ENCODE assay signal across 10 cellular contexts in genomic region chr6:16286151-16286522, GRCh38. TPM values are rescaled to one million over a fixed set of nuclear protein-coding genes. Genes with fewer than 3 reads are reported as not detected.
A peak's percentile ranks its signal among the peaks of the same experiment; 100 is the strongest.
DNase-seq lines count a peak whose midpoint lies in the region; ATAC-seq and TF ChIP-seq lines count a peak whose summit lies in the region.
"Had no signal": no experiment of that assay in that cellular context is flagged by ENCODE, and none has a peak within 500 bp of the region (broad histone marks: within the 10 kb centered on the region; RNA-seq: fewer than 3 reads in every experiment).

No MANE protein-coding gene starts in this region.

- no peak overlapping the region for H3K4me2 ChIP-seq in HCT116 (ENCODE audit: low read length)

- no peaks in the 10 kb centered on the region for H3K4me1 ChIP-seq in HCT116 (ENCODE audit: control insufficient read depth in 1 of 2, insufficient read depth in 2 of 2, low read length in 2 of 2)
- no peaks in the 10 kb centered on the region for H3K4me1 ChIP-seq in heart left ventricle
- H3K4me1 ChIP-seq in sigmoid colon: no peaks in the 10 kb centered on the region

- TF ChIP-seq CTCF in HCT116 (IDR thresholded peaks at IDR 0.05 in 2 of 3, conservative IDR thresholded peaks at IDR 0.05 in 1 of 3; ENCODE audit: borderline replicate concordance in 1 of 3, insufficient read depth in 1 of 3, low read depth in 2 of 3, low read length in 2 of 3): peak; percentile 68 to 97 (median 91)
- TF ChIP-seq CTCF in heart left ventricle (IDR thresholded peaks at IDR 0.05): peak; percentile 44 to 76 (median 64)
- peak in 3 of 4 experiments; percentile 18 to 58 (median 54) for TF ChIP-seq CTCF in sigmoid colon (IDR thresholded peaks at IDR 0.05)

- intact Hi-C loops in HCT116 (cut with micrococcal nuclease) (loop anchor here (1.0 to 2.0 kb wide), 2 partner anchors 45 to 801 kb away; no protein-coding TSS in a partner anchor), heart left ventricle (cut with DNase I) (loop anchor here in 1 of 10 donors (5.0 kb wide), 1 partner anchor 41 kb away; no protein-coding TSS in a partner anchor), sigmoid colon (cut with DNase I) (no loop called here)

- RAD21 ChIA-PET in HCT116 (lab: Charles Lee; ENCODE audit: low non-redundant PET in 1 of 2, low total read pairs in 2 of 2, uncharacterized antibody in 2 of 2, unreplicated experiment in 2 of 2): no interaction called here

- no peak overlapping the region for H3K27ac ChIP-seq in HCT116 (ENCODE audit: low read depth, low read length)
- H3K27ac ChIP-seq in heart left ventricle: no peak overlapping the region
- H3K27ac ChIP-seq in sigmoid colon: no peak overlapping the region
- H3K27ac ChIP-seq: SJSA1 had no signal

- no peak overlapping the region for H2AFZ ChIP-seq in HCT116 (ENCODE audit: low read depth, low read length, poor library complexity, severe bottlenecking)

- ATAC-seq in HCT116: peak; percentile 92
- ATAC-seq in heart left ventricle: peak; percentile 14 to 65 (median 51)
- ATAC-seq in GM19395 (IDR thresholded peaks at IDR 0.05; ENCODE audit: unreplicated experiment): no peak
- no peak for ATAC-seq in HG03565 (IDR thresholded peaks at IDR 0.05; ENCODE audit: unreplicated experiment)
- ATAC-seq: naive thymus-derived CD4-positive, alpha-beta T cell had no signal

- TF ChIP-seq RAD21 in HCT116 (IDR thresholded peaks at IDR 0.05; ENCODE audit: low read depth): peak; percentile 77

- H3K9me2 ChIP-seq in HCT116 (ENCODE audit: insufficient read depth): no peaks in the 10 kb centered on the region

- BruUV-seq in HCT116 (replicated peaks; lab: Mats Ljungman, UMichigan): no TSS peak

- CTCF ChIA-PET in HCT116 (lab: Charles Lee): interaction anchor here (0.6 to 1.9 kb wide), 7 partner anchors 10 to 800 kb away, joined by 3 to 8 read pairs (median 4); no protein-coding TSS in a partner anchor

- H3K36me3 ChIP-seq in HCT116 (ENCODE audit: control insufficient read depth in 1 of 2, insufficient read depth in 2 of 2, low read length in 2 of 2): no peaks in the 10 kb centered on the region
- peaks cover 0 to 36% (median 3%) of the 10 kb centered on the region in 9 donors for H3K36me3 ChIP-seq in heart left ventricle
- peaks cover 0 to 6% (median 0%) of the 10 kb centered on the region in 4 donors for H3K36me3 ChIP-seq in sigmoid colon
- H3K36me3 ChIP-seq: SJSA1 had no signal

- WGBS in heart left ventricle, 4 donors: 45 to 57% (median 49%) methylated on average over 15 of the region's 15 CpGs
- WGBS in sigmoid colon, 2 donors: 72 to 81% methylated on average over 15 of the region's 15 CpGs

- H3K9ac ChIP-seq in HCT116 (ENCODE audit: low read length): no peak overlapping the region

- TF ChIP-seq POLR2A in HCT116 (IDR thresholded peaks at IDR 0.05; ENCODE audit: borderline replicate concordance, extremely low read depth, insufficient read depth, insufficient read length) (no peak), heart left ventricle (IDR thresholded peaks at IDR 0.05) (no peak), sigmoid colon (IDR thresholded peaks at IDR 0.05) (no peak)

- TF ChIP-seq EP300 in sigmoid colon (IDR thresholded peaks at IDR 0.05): no peak

- POLR2A ChIA-PET in HCT116 (lab: Charles Lee): no interaction called here

- no peaks in the 10 kb centered on the region for H3K27me3 ChIP-seq in HCT116 (ENCODE audit: insufficient read depth, low read length)
- H3K27me3 ChIP-seq in heart left ventricle: no peaks in the 10 kb centered on the region
- H3K27me3 ChIP-seq in sigmoid colon: no peaks in the 10 kb centered on the region
- H3K27me3 ChIP-seq: SJSA1 had no signal

- H4K20me1 ChIP-seq in HCT116 (ENCODE audit: insufficient read depth): no peaks in the 10 kb centered on the region

- H3K9me3 ChIP-seq in HCT116 (ENCODE audit: control insufficient read depth in 1 of 2, insufficient read depth in 1 of 2, low read depth in 1 of 2, low read length in 2 of 2) (no peaks in the 10 kb centered on the region), heart left ventricle (no peaks in the 10 kb centered on the region), sigmoid colon (no peaks in the 10 kb centered on the region)
- H3K9me3 ChIP-seq: SJSA1 had no signal

- H3K79me2 ChIP-seq in HCT116 (ENCODE audit: insufficient read depth, low read length): no peaks in the 10 kb centered on the region

- no peak overlapping the region for H3K4me3 ChIP-seq in HCT116 (replicated peaks in 1 of 2; ENCODE audit: low read depth in 1 of 2, low read length in 2 of 2)
- H3K4me3 ChIP-seq in heart left ventricle: no peak overlapping the region
- no peak overlapping the region for H3K4me3 ChIP-seq in sigmoid colon
- H3K4me3 ChIP-seq: SJSA1 had no signal

- DNase-seq in D341Med (ENCODE audit: low spot score) (peak; percentile 53), HCT116 (ENCODE audit: low read depth, low spot score) (peak; percentile 6), heart left ventricle (no peak), sigmoid colon (no peak), NOMO-1 treated with DMSO at 0.1 percent for 48 hours (lab: John Stamatoyannopoulos, UW; ENCODE audit: unreplicated experiment) (no peak)
- peak; percentile 47 to 55 for DNase-seq in activated CD4-positive, alpha-beta T cell treated with anti-CD3 and anti-CD28 coated beads, Interleukin-2, amount 50 U/mL, for 48 hours

TF ChIP-seq in HCT116, 20 proteins besides CTCF, POLR2A, EP300 and RAD21:
- no peak for TF ChIP-seq SRF (IDR thresholded peaks at IDR 0.05; ENCODE audit: low read depth)
- TF ChIP-seq CEBPB (IDR thresholded peaks at IDR 0.05; ENCODE audit: low read depth): no peak
- TF ChIP-seq ELF1 (IDR thresholded peaks at IDR 0.05; ENCODE audit: borderline replicate concordance, low read depth): no peak
- no peak for TF ChIP-seq CBX3 (IDR thresholded peaks at IDR 0.05; ENCODE audit: low read depth)
- no peak for TF ChIP-seq ZNF274 (IDR thresholded peaks at IDR 0.05; ENCODE audit: low read depth, low read length)

RNA-seq across cellular contexts. Expression of gene GMPR, which starts 47.8 kb away (rescaled TPM):
- total RNA-seq in HCT116 (2021; ENCODE audit: unreplicated experiment) (24.0 TPM), heart left ventricle (100 to 1,000 TPM in 5 of 9 donors, 10 to 100 TPM in 4; 67.8 to 160 (median 115) TPM), sigmoid colon (10 to 100 TPM; 15.0 to 26.5 (median 18.4) TPM)
- 17.2 and 18.4 TPM in 2 replicates for polyA plus RNA-seq in HCT116 (2012)
- polyA plus RNA-seq in heart left ventricle (100 to 1,000 TPM; 140 to 294 TPM), sigmoid colon (1 to 10 TPM; 2.8 to 7.7 (median 3.0) TPM)

Comparison
In these comparisons a context has a peak if more than half of its experiments do, and no peak if none do; other contexts are left out.
1. DNase-seq: peak in D341Med (single experiment), HCT116 (single experiment) and activated CD4-positive, alpha-beta T cell treated with anti-CD3 and anti-CD28 coated beads, Interleukin-2, amount 50 U/mL, for 48 hours (2 of 2); none in heart left ventricle (0 of 5), sigmoid colon (single experiment) and NOMO-1 treated with DMSO at 0.1 percent for 48 hours (single experiment).
2. ATAC-seq: peak in HCT116 (single experiment) and heart left ventricle (4 of 4); none in GM19395 (single experiment) and HG03565 (single experiment).
3. Peak in every context shown above with its lines, with median percentiles within 50 percentile points of each other: CTCF ChIP-seq.